ENCODE assay signal across 2 cellular contexts in genomic region chrX:9414416-9414815, GRCh38.
TF ChIP-seq lines count a peak whose summit lies in the region.

No MANE protein-coding gene starts in this region.

TF ChIP-seq in IMR-90, 13 proteins besides CTCF, POLR2A, EP300 and RAD21:
- TF ChIP-seq RFX5 (IDR thresholded peaks at IDR 0.05; ENCODE audit: low read depth, low read length) (no peak), MAZ (IDR thresholded peaks at IDR 0.05; ENCODE audit: borderline replicate concordance, low read depth, low read length) (no peak), BHLHE40 (IDR thresholded peaks at IDR 0.05; ENCODE audit: low read depth, low read length) (no peak), CHD1 (IDR thresholded peaks at IDR 0.05; ENCODE audit: low read depth, low read length) (no peak), RCOR1 (IDR thresholded peaks at IDR 0.05; ENCODE audit: insufficient replicate concordance, low read length) (no peak), MAFK (IDR thresholded peaks at IDR 0.05; ENCODE audit: low read depth, low read length) (no peak), SMC3 (IDR thresholded peaks at IDR 0.05; ENCODE audit: low read depth, low read length) (no peak), CEBPB (IDR thresholded peaks at IDR 0.05; ENCODE audit: low read depth, low read length) (no peak), USF2 (IDR thresholded peaks at IDR 0.05; ENCODE audit: low read depth, low read length) (no peak)

TF ChIP-seq in K562, 482 proteins besides CTCF, POLR2A, EP300 and RAD21:
- TF ChIP-seq HINFP (tag; conservative IDR thresholded peaks at IDR 0.05; ENCODE audit: low read depth) (no peak), BHLHE40 (IDR thresholded peaks at IDR 0.05; ENCODE audit: low read length) (peak; percentile 89), CBFA2T3 (IDR thresholded peaks at IDR 0.05) (0 out of 2 replicates have a peak, but pooled peaks have one; percentile 3), REST (CRISPR knock-in tag; IDR thresholded peaks at IDR 0.05; ENCODE audit: low read depth) (no peak), NFE2 (IDR thresholded peaks at IDR 0.05; ENCODE audit: low read depth) (peak; percentile 33), PBX2 (CRISPR knock-in tag; IDR thresholded peaks at IDR 0.05; ENCODE audit: low read depth) (no peak), PBX2 (tag; conservative IDR thresholded peaks at IDR 0.05; ENCODE audit: low read depth) (peak; percentile 32; the same call in 1 of the 2 replicates), NRF1 (conservative IDR thresholded peaks at IDR 0.05 in 1 of 2, IDR thresholded peaks at IDR 0.05 in 1 of 2) (no peak), JUND (IDR thresholded peaks at IDR 0.05; ENCODE audit: borderline replicate concordance, low read depth, low read length) (peak; percentile 50; the same call in 1 of the 2 replicates), JUND (tag; IDR thresholded peaks at IDR 0.05; ENCODE audit: borderline replicate concordance, low read depth, low read length) (0 out of 3 replicates have a peak, but pooled peaks have one; percentile 26), SOX6 (IDR thresholded peaks at IDR 0.05) (peak; percentile 53), ATF3 (IDR thresholded peaks at IDR 0.05) (peak; percentile 8; the same call in 1 of the 2 replicates), ATF3 (CRISPR knock-in tag; conservative IDR thresholded peaks at IDR 0.05) (no peak), L3MBTL2 (IDR thresholded peaks at IDR 0.05) (no peak; the same call in 1 of the 2 replicates), CLOCK (CRISPR knock-in tag; IDR thresholded peaks at IDR 0.05; ENCODE audit: borderline replicate concordance) (no peak), FOSL1 (tag; conservative IDR thresholded peaks at IDR 0.05) (peak; percentile 49), ZBTB11 (CRISPR knock-in tag; IDR thresholded peaks at IDR 0.05) (0 out of 6 replicates have a peak, but pooled peaks of 1 of the 3 experiments have one; percentile 29), MEIS2 (IDR thresholded peaks at IDR 0.05; ENCODE audit: partially characterized antibody) (peak; percentile 60), E2F3 (CRISPR knock-in tag; IDR thresholded peaks at IDR 0.05) (no peak), TCF7L2 (IDR thresholded peaks at IDR 0.05; ENCODE audit: low read depth, low read length) (no peak), TFAP4 (CRISPR knock-in tag; IDR thresholded peaks at IDR 0.05; ENCODE audit: borderline replicate concordance) (0 out of 2 replicates have a peak, but pooled peaks have one; percentile 14)
